7 cellular contexts compared by ENCODE assay signal in genomic region chr3:100661294-100661693, GRCh38. TPM values are rescaled to one million over a fixed set of nuclear protein-coding genes. Genes with fewer than 3 reads are reported as not detected.
"Had no signal": no experiment of that assay in that cellular context is flagged by ENCODE, and none has a peak within 500 bp of the region (broad histone marks: within the 10 kb centered on the region; RNA-seq: fewer than 3 reads in every experiment).

No MANE protein-coding gene starts in this region.

RNA-seq across cellular contexts. Expression of gene ADGRG7, which starts 51.9 kb away (rescaled TPM):
- total RNA-seq: GM23338, H1, H7, HepG2, HFFc6, HT1080 had no signal
- polyA plus RNA-seq: GM23338, H1, HepG2, IgD-negative memory B cell had no signal
